ENCODE assay signal across 23 cellular contexts in genomic region chr5:121497176-121497575, GRCh38.
DNase-seq lines count a peak whose midpoint lies in the region; ATAC-seq, FAIRE-seq and TF ChIP-seq lines count a peak whose summit lies in the region.
"Had no signal": no experiment of that assay in that cellular context is flagged by ENCODE, and none has a peak within 500 bp of the region (broad histone marks: within the 10 kb centered on the region; RNA-seq: fewer than 3 reads in every experiment).

No MANE protein-coding gene starts in this region.

- H3K4me1 ChIP-seq in DND-41 (ENCODE audit: insufficient read depth, low read length) (no peaks in the 10 kb centered on the region), PC-3 (ENCODE audit: insufficient read depth, low read length) (no peaks in the 10 kb centered on the region)
- no peaks in the 10 kb centered on the region for H3K4me1 ChIP-seq in CD4-positive, alpha-beta memory T cell (ENCODE audit: insufficient read depth, low read length)
- H3K4me1 ChIP-seq: left ventricle myocardium inferior had no signal

- no peaks in the 10 kb centered on the region for H3K36me3 ChIP-seq in DND-41 (ENCODE audit: insufficient read depth, low read length)
- no peaks in the 10 kb centered on the region for H3K36me3 ChIP-seq in PC-3 (ENCODE audit: low read depth, low read length)
- no peaks in the 10 kb centered on the region for H3K36me3 ChIP-seq in bronchial epithelial cell (ENCODE audit: control insufficient read depth, insufficient read depth, low read length)
- no peaks in the 10 kb centered on the region for H3K36me3 ChIP-seq in CD4-positive, alpha-beta memory T cell (ENCODE audit: insufficient read depth, low read length)
- H3K36me3 ChIP-seq: left ventricle myocardium inferior, thoracic aorta had no signal

- no peaks in the 10 kb centered on the region for H4K20me1 ChIP-seq in DND-41 (ENCODE audit: insufficient read depth, low read length)
- no peaks in the 10 kb centered on the region for H4K20me1 ChIP-seq in PC-3 (ENCODE audit: low read length)

- H3K9ac ChIP-seq in DND-41 (ENCODE audit: low read depth, low read length): no peak overlapping the region
- no peak overlapping the region for H3K9ac ChIP-seq in PC-3 (ENCODE audit: low read length)

- no peaks in the 10 kb centered on the region for H3F3A ChIP-seq in PC-3 (ENCODE audit: low read length, unreplicated experiment)

- no peak overlapping the region for H3K4me3 Mint-ChIP-seq in mesothelial cell of epicardium
- H3K4me3 Mint-ChIP-seq in CD4-positive, alpha-beta memory T cell: no peak overlapping the region
- H3K4me3 Mint-ChIP-seq: activated B cell treated with CpG ODN at 0.5 μM for 24 hours; activated naive CD8-positive, alpha-beta T cell; immature natural killer cell; naive thymus-derived CD4-positive, alpha-beta T cell had no signal

- intact Hi-C loops in PC-3 (cut with micrococcal nuclease): no loop called here
- intact Hi-C loops in CD4-positive, alpha-beta memory T cell (cut with micrococcal nuclease): no loop called here

- H3K79me2 ChIP-seq in DND-41 (ENCODE audit: insufficient read depth, low read length) (no peaks in the 10 kb centered on the region), PC-3 (ENCODE audit: low read length) (no peaks in the 10 kb centered on the region)

- H2AFZ ChIP-seq in DND-41 (ENCODE audit: low read depth, low read length) (peak overlapping the region; percentile 49; the same call in 1 of the 2 replicates), PC-3 (ENCODE audit: low read length) (no peak overlapping the region)

- FAIRE-seq in bronchial epithelial cell (lab: Jason Lieb, UNC): no peak

- POLR2A ChIA-PET in PC-3 (lab: Charles Lee; ENCODE audit: unreplicated experiment): no interaction called here
- POLR2A ChIA-PET in CD4-positive, alpha-beta memory T cell (lab: Charles Lee; ENCODE audit: partially characterized antibody): no interaction called here

- H3K27ac Mint-ChIP-seq in mesothelial cell of epicardium: peak overlapping the region; percentile 43
- no peak overlapping the region for H3K27ac Mint-ChIP-seq in CD4-positive, alpha-beta memory T cell
- H3K27ac Mint-ChIP-seq: activated B cell treated with CpG ODN at 0.5 μM for 24 hours; activated naive CD8-positive, alpha-beta T cell; activated T-helper 2 cell treated with anti-CD3 and anti-CD28 coated beads, Interferon-gamma antibody, Interleukin-2, Interleukin-4, amounts not matched to agents 10 μg/mL and 5 μg/mL and 100 μg/mL, durations not matched to agents 14 hours and 24 hours and 36 hours; immature natural killer cell had no signal

- no peaks in the 10 kb centered on the region for H3K27me3 Mint-ChIP-seq in mesothelial cell of epicardium (ENCODE audit: low read depth)
- no peaks in the 10 kb centered on the region for H3K27me3 Mint-ChIP-seq in CD4-positive, alpha-beta memory T cell
- H3K27me3 Mint-ChIP-seq: activated B cell treated with CpG ODN at 0.5 μM for 24 hours; activated naive CD8-positive, alpha-beta T cell; naive thymus-derived CD4-positive, alpha-beta T cell had no signal

- ATAC-seq in DND-41 (ENCODE audit: insufficient read depth, low read depth) (no peak), PC-3 (peak; percentile 65)
- ATAC-seq: naive thymus-derived CD4-positive, alpha-beta T cell had no signal

- H3K4me2 ChIP-seq in DND-41 (ENCODE audit: insufficient read depth, low read length): no peak overlapping the region
- no peak overlapping the region for H3K4me2 ChIP-seq in PC-3 (ENCODE audit: low read length)

- H3K27me3 ChIP-seq in DND-41 (ENCODE audit: insufficient read depth, low read length, poor library complexity) (no peaks in the 10 kb centered on the region), PC-3 (ENCODE audit: low read length) (no peaks in the 10 kb centered on the region), bronchial epithelial cell (ENCODE audit: control insufficient read depth, insufficient read depth, low read length) (no peaks in the 10 kb centered on the region)
- H3K27me3 ChIP-seq in CD4-positive, alpha-beta memory T cell (ENCODE audit: insufficient read depth, low read length): no peaks in the 10 kb centered on the region

- H3K36me3 Mint-ChIP-seq in mesothelial cell of epicardium: no peaks in the 10 kb centered on the region
- H3K36me3 Mint-ChIP-seq in CD4-positive, alpha-beta memory T cell: no peaks in the 10 kb centered on the region
- H3K36me3 Mint-ChIP-seq: activated naive CD8-positive, alpha-beta T cell; immature natural killer cell; naive thymus-derived CD4-positive, alpha-beta T cell had no signal

- no peak overlapping the region for H3K27ac ChIP-seq in DND-41 (ENCODE audit: low read length)
- H3K27ac ChIP-seq in PC-3 (ENCODE audit: low read length): no peak overlapping the region
- no peak overlapping the region for H3K27ac ChIP-seq in CD4-positive, alpha-beta memory T cell (ENCODE audit: low read depth, low read length)
- H3K27ac ChIP-seq: C4-2B, left ventricle myocardium inferior, thoracic aorta had no signal

- no peaks in the 10 kb centered on the region for H3K9me3 ChIP-seq in DND-41 (ENCODE audit: insufficient read depth, low read length, severe bottlenecking)
- H3K9me3 ChIP-seq in PC-3 (ENCODE audit: low read length): no peaks in the 10 kb centered on the region
- no peaks in the 10 kb centered on the region for H3K9me3 ChIP-seq in CD4-positive, alpha-beta memory T cell (ENCODE audit: control insufficient read depth in 1 of 2, low read length in 2 of 2)
- H3K9me3 ChIP-seq: thoracic aorta had no signal

- no peak for TF ChIP-seq CTCF in DND-41 (IDR thresholded peaks at IDR 0.05; ENCODE audit: borderline replicate concordance, extremely low read depth, low read length, poor library complexity, severe bottlenecking)
- no peak for TF ChIP-seq CTCF in PC-3 (conservative IDR thresholded peaks at IDR 0.05; ENCODE audit: low read depth, low read length)
- no peak for TF ChIP-seq CTCF in bronchial epithelial cell (IDR thresholded peaks at IDR 0.05; ENCODE audit: insufficient read depth, low read length, severe bottlenecking)
- TF ChIP-seq CTCF in mesothelial cell of epicardium (IDR thresholded peaks at IDR 0.05; ENCODE audit: unreplicated experiment): no peak

- no peak for DNase-seq in DND-41
- peak; percentile 23 for DNase-seq in PC-3
- DNase-seq in bronchial epithelial cell (ENCODE audit: low read depth): peak; percentile 36
- DNase-seq in mesothelial cell of epicardium (ENCODE audit: low spot score in 2 of 2, unreplicated experiment in 2 of 2): no peak
- no peak for DNase-seq in central memory CD4-positive, alpha-beta T cell
- no peak for DNase-seq in NCI-H2227 (lab: John Stamatoyannopoulos, UW; ENCODE audit: unreplicated experiment)
- no peak for DNase-seq in Ammon's horn (ENCODE audit: low spot score)
- no peak for DNase-seq in CD4-positive, alpha-beta memory T cell
- DNase-seq: activated B cell treated with CpG ODN at 0.5 μM for 24 hours; activated CD4-positive, alpha-beta T cell treated with anti-CD3 and anti-CD28 coated beads, Interleukin-2, amount 50 U/mL, for 4 hours; activated CD8-positive, alpha-beta memory T cell treated with anti-CD3 and anti-CD28 coated beads, Interleukin-2, amount 50 U/mL, for 48 hours; immature natural killer cell; Kasumi-1; left ventricle myocardium inferior; naive thymus-derived CD4-positive, alpha-beta T cell; NCI-H187; NCI-H526 treated with DMSO at 0.1 percent for 48 hours; stimulated activated CD4-positive, alpha-beta T cell treated with anti-CD3 and anti-CD28 coated beads, Interleukin-12 subunit alpha, Interleukin-12 subunit beta, amount 100 ng/mL, for 4 hours; stimulated activated naive CD4-positive, alpha-beta T cell treated with Interleukin-2 at 50 U/mL for 16 hours had no signal

- CTCF ChIA-PET in PC-3 (lab: Charles Lee): interaction anchor here (0.6 kb wide), 1 partner anchor 390 kb away, joined by 4 read pairs; no protein-coding TSS in a partner anchor
- CTCF ChIA-PET in CD4-positive, alpha-beta memory T cell (lab: Charles Lee; ENCODE audit: partially characterized antibody): no interaction called here

- no peaks in the 10 kb centered on the region for H3K9me2 ChIP-seq in PC-3 (replicated peaks; ENCODE audit: low read length)

- BruUV-seq in PC-3 (replicated peaks; lab: Mats Ljungman, UMichigan): no TSS peak

- H3K9me3 Mint-ChIP-seq in mesothelial cell of epicardium: no peaks in the 10 kb centered on the region
- H3K9me3 Mint-ChIP-seq in CD4-positive, alpha-beta memory T cell: peaks cover 0 to 7% (median 0%) of the 10 kb centered on the region in 8 donors
- H3K9me3 Mint-ChIP-seq: activated B cell treated with CpG ODN at 0.5 μM for 24 hours; activated T-helper 2 cell treated with anti-CD3 and anti-CD28 coated beads, Interferon-gamma antibody, Interleukin-2, Interleukin-4, amounts not matched to agents 10 μg/mL and 5 μg/mL and 100 μg/mL, durations not matched to agents 14 hours and 24 hours and 36 hours had no signal

- H3K4me1 Mint-ChIP-seq in mesothelial cell of epicardium: peaks cover 28% of the 10 kb centered on the region
- H3K4me1 Mint-ChIP-seq in CD4-positive, alpha-beta memory T cell: no peaks in the 10 kb centered on the region
- H3K4me1 Mint-ChIP-seq: activated B cell treated with CpG ODN at 0.5 μM for 24 hours; immature natural killer cell; naive thymus-derived CD4-positive, alpha-beta T cell had no signal

- H3K4me3 ChIP-seq in DND-41 (ENCODE audit: low read depth in 1 of 2, low read length in 2 of 2) (no peak overlapping the region), PC-3 (ENCODE audit: low read length) (no peak overlapping the region), bronchial epithelial cell (ENCODE audit: low read depth, low read length) (no peak overlapping the region)
- H3K4me3 ChIP-seq in CD4-positive, alpha-beta memory T cell (ENCODE audit: low read length in 2 of 2): no peak overlapping the region
- H3K4me3 ChIP-seq: left ventricle myocardium inferior, thoracic aorta had no signal

Comparison
In these comparisons a context has a peak if more than half of its experiments do, and no peak if none do; other contexts are left out.
1. DNase-seq: peak in PC-3 (single experiment) and bronchial epithelial cell (single experiment); none in DND-41 (single experiment), mesothelial cell of epicardium (0 of 2), central memory CD4-positive, alpha-beta T cell (single experiment), NCI-H2227 (single experiment), Ammon's horn (single experiment) and CD4-positive, alpha-beta memory T cell (0 of 5).